In the genomic region with DNA sequence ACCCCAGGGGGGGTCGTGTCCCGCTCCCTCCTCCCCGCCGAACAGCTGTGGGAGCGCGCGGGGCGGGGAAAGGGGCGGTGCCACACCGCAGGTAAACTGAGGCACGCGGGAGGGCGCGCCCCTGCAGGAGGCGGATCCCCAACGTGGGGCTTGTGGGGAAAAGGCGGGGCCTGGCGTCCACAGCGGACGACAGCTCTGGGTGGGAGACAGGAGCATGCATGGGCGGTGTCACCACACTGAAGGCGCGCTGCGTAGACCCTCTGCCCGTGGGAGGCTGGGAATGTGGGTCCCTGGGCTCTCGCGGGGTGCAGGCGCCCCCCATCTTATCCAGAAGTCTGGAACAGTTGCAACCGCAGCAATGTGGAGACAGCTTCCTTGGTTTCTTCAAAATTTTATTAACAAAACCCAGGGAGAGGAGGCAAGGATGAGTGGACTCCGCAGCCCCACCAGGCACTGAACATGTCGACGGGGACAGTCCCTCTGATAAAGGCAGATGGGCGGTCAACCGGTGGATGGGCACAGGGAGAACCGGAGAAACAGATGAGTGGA, we compare ENCODE assay signal across 8 cellular contexts. TPM values are rescaled to one million over a fixed set of nuclear protein-coding genes. Genes with fewer than 3 reads are reported as not detected.
DNase-seq lines count a peak whose midpoint lies in the region; ATAC-seq and TF ChIP-seq lines count a peak whose summit lies in the region.

No MANE protein-coding gene starts in this region.

- H4K8ac ChIP-seq in H9 (replicated peaks; ENCODE audit: insufficient read length, low read depth, low read length): no peak overlapping the region

- intact Hi-C loops in activated CD4-positive, alpha-beta memory T cell treated with anti-CD3 and anti-CD28 coated beads for 36 hours (cut with micrococcal nuclease): loop anchor here (1.0 to 10.0 kb wide), 3 partner anchors 16 to 1347 kb away; a partner anchor contains a TSS
- intact Hi-C loops in left ventricle myocardium superior (cut with micrococcal nuclease): no loop called here

- H3K14ac ChIP-seq in H9 (ENCODE audit: insufficient read depth, low read length): no peak overlapping the region

- H4K20me1 ChIP-seq in H9 (ENCODE audit: control insufficient read depth, insufficient read depth, insufficient read length): no peaks in the 10 kb centered on the region

- H4K91ac ChIP-seq in H9 (ENCODE audit: insufficient read length, low read depth, low read length): no peak overlapping the region

- no peaks in the 10 kb centered on the region for H3K27me3 ChIP-seq in H9 (ENCODE audit: insufficient read depth, low read length)
- H3K27me3 ChIP-seq in skeletal muscle tissue (ENCODE audit: control insufficient read depth in 3 of 3, insufficient read depth in 3 of 3, low read length in 3 of 3): no peaks in the 10 kb centered on the region

- no peak overlapping the region for H2BK5ac ChIP-seq in H9 (ENCODE audit: insufficient read length, low read length)

- H2AFZ ChIP-seq in H9 (ENCODE audit: low read length): no peak overlapping the region

- H3K79me1 ChIP-seq in H9 (ENCODE audit: insufficient read depth, low read depth, low read length, poor library complexity, severe bottlenecking): no peaks in the 10 kb centered on the region

- H3K23ac ChIP-seq in H9 (ENCODE audit: insufficient read length, low read depth, low read length): no peak overlapping the region

- no peak overlapping the region for H3T11ph ChIP-seq in H9 (ENCODE audit: low read length)

- H3K27ac ChIP-seq in H9 (ENCODE audit: insufficient read length, low read depth, low read length) (no peak overlapping the region), skeletal muscle tissue (ENCODE audit: low read depth, low read length) (peak overlapping the region; percentile 88)

- H3K36me3 Mint-ChIP-seq in H9 (ENCODE audit: insufficient read depth in 1 of 3, low read depth in 3 of 3): peaks cover 36 to 54% (median 53%) of the 10 kb centered on the region in 3 experiments; a peak in 6 of 7 replicates
- H3K36me3 Mint-ChIP-seq in activated CD4-positive, alpha-beta memory T cell treated with anti-CD3 and anti-CD28 coated beads for 36 hours: peaks cover 61% of the 10 kb centered on the region

- no peak overlapping the region for H4K5ac ChIP-seq in H9 (ENCODE audit: insufficient read length, low read depth, low read length)

- H3K9me3 ChIP-seq in H9 (ENCODE audit: control insufficient read depth, low read depth, low read length): no peaks in the 10 kb centered on the region
- H3K9me3 ChIP-seq in skeletal muscle tissue (ENCODE audit: control insufficient read depth in 3 of 3, low read length in 3 of 3): no peaks in the 10 kb centered on the region

- H3K4me3 Mint-ChIP-seq in H9: peak overlapping the region; percentile 95 to 98
- H3K4me3 Mint-ChIP-seq in activated CD4-positive, alpha-beta memory T cell treated with anti-CD3 and anti-CD28 coated beads for 36 hours: peak overlapping the region; percentile 95

- H3K36me3 ChIP-seq in skeletal muscle tissue (ENCODE audit: control insufficient read depth in 3 of 3, insufficient read depth in 3 of 3, low read length in 3 of 3): peaks cover 38 to 46% (median 44%) of the 10 kb centered on the region in 3 donors

- no peak overlapping the region for H2BK120ac ChIP-seq in H9 (ENCODE audit: low read depth, low read length, poor library complexity, severe bottlenecking)

- H2BK12ac ChIP-seq in H9 (ENCODE audit: insufficient read length, low read depth, low read length): no peak overlapping the region

- peak; percentile 2 for ATAC-seq in left ventricle myocardium superior
- no peak for ATAC-seq in HG02885 (IDR thresholded peaks at IDR 0.05; ENCODE audit: poor library complexity, unreplicated experiment)

- H2BK15ac ChIP-seq in H9 (ENCODE audit: low read depth, low read length): no peak overlapping the region

- POLR2A ChIA-PET in activated CD4-positive, alpha-beta memory T cell treated with anti-CD3 and anti-CD28 coated beads for 36 hours (lab: Charles Lee): interaction anchor here (1.1 to 1.5 kb wide), 3 partner anchors 13 to 27 kb away, joined by 3 to 9 read pairs (median 8); a partner anchor contains a TSS

- H3K18ac ChIP-seq in H9 (ENCODE audit: insufficient read length, low read depth, low read length): no peak overlapping the region

- no peak overlapping the region for H2BK20ac ChIP-seq in H9 (ENCODE audit: low read depth, low read length, poor library complexity, severe bottlenecking)

- peaks cover 13% of the 10 kb centered on the region for H3K23me2 ChIP-seq in H9 (ENCODE audit: insufficient read length, low read depth, low read length, poor library complexity, severe bottlenecking)

- no peaks in the 10 kb centered on the region; the same call in 1 of the 2 replicates for H3K79me2 ChIP-seq in H9 (ENCODE audit: insufficient read depth, low read length)

- H3K9ac ChIP-seq in H9 (ENCODE audit: extremely low read depth, insufficient read length, low read length) (no peak overlapping the region), skeletal muscle tissue (ENCODE audit: low read depth in 1 of 3, low read length in 3 of 3) (peak overlapping the region; percentile 84 to 100 (median 99))

- H3K4me3 ChIP-seq in skeletal muscle tissue (ENCODE audit: low read length in 3 of 3): peak overlapping the region; percentile 93 to 100 (median 95)

- H3K27ac Mint-ChIP-seq in H9: peak overlapping the region in 1 of 3 experiments; percentile 82; a peak in 3 of 7 replicates
- peak overlapping the region; percentile 90 for H3K27ac Mint-ChIP-seq in activated CD4-positive, alpha-beta memory T cell treated with anti-CD3 and anti-CD28 coated beads for 36 hours

- DNase-seq in H9: no peak
- DNase-seq in activated CD4-positive, alpha-beta memory T cell treated with anti-CD3 and anti-CD28 coated beads for 36 hours: peak; percentile 16
- DNase-seq in left ventricle myocardium superior: no peak
- DNase-seq in SIG-M5 (lab: John Stamatoyannopoulos, UW): no peak
- DNase-seq in GM19240 (ENCODE audit: insufficient read length, low spot score): no peak
- no peak for DNase-seq in NCI-H82 treated with DMSO at 0.1 percent for 48 hours (lab: John Stamatoyannopoulos, UW; ENCODE audit: unreplicated experiment)

- no peak for TF ChIP-seq CTCF in H9 (conservative IDR thresholded peaks at IDR 0.05)

- CTCF ChIA-PET in activated CD4-positive, alpha-beta memory T cell treated with anti-CD3 and anti-CD28 coated beads for 36 hours (lab: Charles Lee): interaction anchor here (1.2 to 2.1 kb wide), 3 partner anchors 13 to 75 kb away, joined by 3 to 21 read pairs (median 9); no protein-coding TSS in a partner anchor

- H3K4me1 Mint-ChIP-seq in H9: peaks cover 17 to 23% of the 10 kb centered on the region in 2 experiments
- peaks cover 41% of the 10 kb centered on the region for H3K4me1 Mint-ChIP-seq in activated CD4-positive, alpha-beta memory T cell treated with anti-CD3 and anti-CD28 coated beads for 36 hours (ENCODE audit: low read depth)

- H3K27me3 Mint-ChIP-seq in H9 (ENCODE audit: low read depth): no peaks in the 10 kb centered on the region
- no peaks in the 10 kb centered on the region for H3K27me3 Mint-ChIP-seq in activated CD4-positive, alpha-beta memory T cell treated with anti-CD3 and anti-CD28 coated beads for 36 hours

- H3K4me1 ChIP-seq in H9 (ENCODE audit: insufficient read depth, low read length) (no peaks in the 10 kb centered on the region), skeletal muscle tissue (ENCODE audit: control insufficient read depth in 3 of 3, insufficient read depth in 3 of 3, low read length in 3 of 3) (peaks cover 19 to 36% (median 24%) of the 10 kb centered on the region in 3 donors)

- peak overlapping the region; percentile 83 for H3K4me2 ChIP-seq in H9 (ENCODE audit: insufficient read depth, insufficient read length, low read length)

- no peaks in the 10 kb centered on the region; a peak in 1 of 5 replicates for H3K9me3 Mint-ChIP-seq in H9
- no peaks in the 10 kb centered on the region for H3K9me3 Mint-ChIP-seq in activated CD4-positive, alpha-beta memory T cell treated with anti-CD3 and anti-CD28 coated beads for 36 hours

- WGBS in H9 (ENCODE audit: extremely low coverage, insufficient read length, low lambda C conversion rate): no CpG with 5 or more reads among the region's 35 CpGs

- H3K4ac ChIP-seq in H9 (ENCODE audit: low read depth, low read length): no peak overlapping the region

- no peak overlapping the region for H2AK5ac ChIP-seq in H9 (ENCODE audit: insufficient read length, low read length)

- no peak overlapping the region for H3K56ac ChIP-seq in H9 (ENCODE audit: insufficient read length, low read depth, low read length)

RNA-seq across cellular contexts. Expression of a gene that starts 0.7 kb away (rescaled TPM):
- total RNA-seq in H9 (2021): 57.2 and 58.1 TPM in 2 replicates
- total RNA-seq in activated CD4-positive, alpha-beta memory T cell treated with anti-CD3 and anti-CD28 coated beads for 36 hours: 10 to 100 TPM; 69.4 to 70.5 TPM
- total RNA-seq in left ventricle myocardium superior: 58.5 TPM
- 29.2 TPM for total RNA-seq in skeletal muscle tissue

RNA-seq across cellular contexts. Expression of a gene that starts 5.4 kb away (rescaled TPM):
- total RNA-seq in H9 (2021) (95.9 and 96.3 TPM in 2 replicates), left ventricle myocardium superior (38.2 TPM), skeletal muscle tissue (13.6 TPM)
- 10 to 100 TPM; 80.8 to 80.9 TPM for total RNA-seq in activated CD4-positive, alpha-beta memory T cell treated with anti-CD3 and anti-CD28 coated beads for 36 hours

RNA-seq across cellular contexts. Expression of a gene that starts 15.8 kb away (rescaled TPM):
- total RNA-seq in H9 (2021) (0.15 and 0.22 TPM in 2 replicates), left ventricle myocardium superior (not detected), skeletal muscle tissue (not detected)
- total RNA-seq in activated CD4-positive, alpha-beta memory T cell treated with anti-CD3 and anti-CD28 coated beads for 36 hours: under 1 TPM; 0.26 to 0.48 TPM
